In genomic region chr18:23330423-23330822, GRCh38 we compare ENCODE assay signal across 14 cellular contexts.
A peak's percentile ranks its signal among the peaks of the same experiment; 100 is the strongest.
DNase-seq lines count a peak whose midpoint lies in the region; ATAC-seq and TF ChIP-seq lines count a peak whose summit lies in the region.
"Had no signal": no experiment of that assay in that cellular context is flagged by ENCODE, and none has a peak within 500 bp of the region (broad histone marks: within the 10 kb centered on the region; RNA-seq: fewer than 3 reads in every experiment).

No MANE protein-coding gene starts in this region.

- DNase-seq in GM12865 (ENCODE audit: low read depth) (peak; percentile 69), neural progenitor cell (ENCODE audit: low spot score) (no peak), SIG-M5 (lab: John Stamatoyannopoulos, UW) (no peak), hypothalamus (lab: John Stamatoyannopoulos, UW) (no peak), NCI-H2029 (lab: John Stamatoyannopoulos, UW) (no peak)
- DNase-seq: cortex of kidney; hippocampal formation; naive thymus-derived CD4-positive, alpha-beta T cell; NCI-H2171 treated with DMSO at 0.1 percent for 48 hours; testis had no signal

- H3K36me3 ChIP-seq in neural progenitor cell: no peaks in the 10 kb centered on the region

- H3K27me3 ChIP-seq in neural progenitor cell: no peaks in the 10 kb centered on the region
- H3K27me3 ChIP-seq: testis had no signal

- no peak overlapping the region for H3K9ac ChIP-seq in neural progenitor cell

- H3K4me3 ChIP-seq in GM12865 (ENCODE audit: low read depth, low read length) (no peak overlapping the region), neural progenitor cell (no peak overlapping the region)
- H3K4me3 ChIP-seq: testis had no signal

- H3K36me3 Mint-ChIP-seq in neural progenitor cell: peaks cover 7% of the 10 kb centered on the region

- no peaks in the 10 kb centered on the region for H3K79me2 ChIP-seq in neural progenitor cell (ENCODE audit: low read depth)

- no peaks in the 10 kb centered on the region for H4K20me1 ChIP-seq in neural progenitor cell (ENCODE audit: low read depth)

- H3F3A ChIP-seq in neural progenitor cell (ENCODE audit: low read depth): no peaks in the 10 kb centered on the region

- H3K4me2 ChIP-seq in neural progenitor cell: no peak overlapping the region

- no peak for TF ChIP-seq CTCF in GM12865 (IDR thresholded peaks at IDR 0.05; ENCODE audit: insufficient read depth, low read depth, low read length, missing control alignments)
- TF ChIP-seq CTCF in neural progenitor cell (IDR thresholded peaks at IDR 0.05): no peak

- H3K27ac Mint-ChIP-seq in neural progenitor cell: no peak overlapping the region
- H3K27ac Mint-ChIP-seq: naive thymus-derived CD4-positive, alpha-beta T cell; T-helper 2 cell treated with Interferon-gamma antibody and Interleukin-4, amounts not matched to agents 5 μg/mL and 100 μg/mL, for 36 hours had no signal

- no peak overlapping the region for H2AFZ ChIP-seq in neural progenitor cell (replicated peaks)

- H3K9me3 ChIP-seq in neural progenitor cell (ENCODE audit: low read depth): no peaks in the 10 kb centered on the region
- H3K9me3 ChIP-seq: testis had no signal

- H3K27me3 Mint-ChIP-seq in neural progenitor cell (ENCODE audit: insufficient read depth, low read depth): no peaks in the 10 kb centered on the region
- H3K27me3 Mint-ChIP-seq: naive thymus-derived CD4-positive, alpha-beta T cell had no signal

- peaks cover 2% of the 10 kb centered on the region for H3K4me1 Mint-ChIP-seq in neural progenitor cell
- H3K4me1 Mint-ChIP-seq: naive thymus-derived CD4-positive, alpha-beta T cell had no signal

- H3K4me3 Mint-ChIP-seq in neural progenitor cell: no peak overlapping the region
- H3K4me3 Mint-ChIP-seq: naive thymus-derived CD4-positive, alpha-beta T cell; T-helper 2 cell treated with Interferon-gamma antibody and Interleukin-4, amounts not matched to agents 5 μg/mL and 100 μg/mL, for 36 hours had no signal

- ATAC-seq in GM21390 (IDR thresholded peaks at IDR 0.05; ENCODE audit: unreplicated experiment) (peak; percentile 82), HG03378 (IDR thresholded peaks at IDR 0.05; ENCODE audit: unreplicated experiment) (peak; percentile 85), esophagus mucosa (peak; percentile 79)
- ATAC-seq: naive thymus-derived CD4-positive, alpha-beta T cell had no signal

- no peaks in the 10 kb centered on the region for H3K4me1 ChIP-seq in neural progenitor cell
- H3K4me1 ChIP-seq: testis had no signal

- no peak overlapping the region for H3K27ac ChIP-seq in neural progenitor cell
- H3K27ac ChIP-seq: testis had no signal

- H3K9me3 Mint-ChIP-seq in neural progenitor cell: peaks cover 16% of the 10 kb centered on the region
